ENCODE assay signal across 20 cellular contexts in the genomic region with DNA sequence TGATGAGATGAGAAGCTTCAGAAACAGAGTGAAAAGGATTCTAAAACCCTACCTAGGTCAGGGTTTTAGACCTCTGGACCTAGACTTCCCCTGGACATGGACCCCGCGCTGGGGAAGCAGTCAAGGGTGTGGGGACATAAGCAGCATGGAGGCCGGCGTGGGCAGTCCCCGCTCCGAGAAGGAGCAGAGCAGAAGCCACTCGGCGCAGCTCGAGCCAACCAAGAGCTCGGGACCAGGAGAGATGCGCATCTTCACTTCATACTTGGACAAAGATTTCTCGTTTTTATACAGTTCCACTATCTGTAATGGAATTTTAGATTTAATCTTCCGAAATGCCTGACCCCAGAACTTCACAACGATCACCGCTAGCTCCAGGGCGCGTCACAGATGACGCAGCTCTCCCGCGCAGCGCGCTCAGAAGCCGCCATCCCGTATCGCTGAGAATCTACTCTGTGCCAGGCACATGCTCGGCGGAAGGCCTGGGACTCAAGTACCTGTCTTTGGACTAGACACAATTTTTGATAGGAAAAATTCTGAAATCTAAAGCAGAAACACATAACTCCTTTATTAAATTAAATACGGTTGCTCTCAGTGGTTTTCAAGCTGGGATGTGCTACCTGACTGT.
"Had no signal": no experiment of that assay in that cellular context is flagged by ENCODE, and none has a peak within 500 bp of the region (broad histone marks: within the 10 kb centered on the region; RNA-seq: fewer than 3 reads in every experiment).

No MANE protein-coding gene starts in this region.

- H3K4me1 Mint-ChIP-seq: memory B cell; naive thymus-derived CD4-positive, alpha-beta T cell; stimulated activated effector memory CD8-positive, alpha-beta T cell treated with anti-CD3 and anti-CD28 coated beads, Interleukin-12 subunit alpha, Interleukin-12 subunit beta, amount 100 ng/mL, for 72 hours had no signal

- H3K36me3 Mint-ChIP-seq: stimulated activated effector memory CD8-positive, alpha-beta T cell treated with anti-CD3 and anti-CD28 coated beads, Interleukin-12 subunit alpha, Interleukin-12 subunit beta, amount 100 ng/mL, for 72 hours had no signal

- H3K9me3 Mint-ChIP-seq: memory B cell; naive thymus-derived CD4-positive, alpha-beta T cell; natural killer cell treated with Interleukin-12 subunit alpha and Interleukin-12 subunit beta and Interleukin-15 and Interleukin-18, amount 100 ng/mL, for 72 hours; stimulated activated effector memory CD8-positive, alpha-beta T cell treated with anti-CD3 and anti-CD28 coated beads, Interleukin-12 subunit alpha, Interleukin-12 subunit beta, amount 100 ng/mL, for 72 hours; stimulated activated naive CD8-positive, alpha-beta T cell treated with anti-CD3 and anti-CD28 coated beads, Interleukin-15, Interleukin-2, amounts not matched to agents 100 ng/mL and 50 ng/mL, for 24 hours had no signal

- H3K27me3 Mint-ChIP-seq: memory B cell; naive thymus-derived CD4-positive, alpha-beta T cell; natural killer cell treated with Interleukin-12 subunit alpha and Interleukin-12 subunit beta and Interleukin-15 and Interleukin-18, amount 100 ng/mL, for 72 hours; stimulated activated naive CD8-positive, alpha-beta T cell treated with anti-CD3 and anti-CD28 coated beads, Interleukin-15, Interleukin-2, amounts not matched to agents 100 ng/mL and 50 ng/mL, for 24 hours had no signal

- DNase-seq: head of caudate nucleus; hippocampal formation; kidney; left ventricle myocardium inferior; midbrain; naive thymus-derived CD4-positive, alpha-beta T cell; retina; stimulated activated CD4-positive, alpha-beta T cell treated with anti-CD3 and anti-CD28 coated beads, Interleukin-12 subunit alpha, Interleukin-12 subunit beta, amount 100 ng/mL, for 4 hours; stimulated activated CD4-positive, alpha-beta T cell treated with anti-CD3 and anti-CD28 coated beads, Interleukin-15, amount 100 ng/mL, for 24 hours; stimulated activated CD4-positive, alpha-beta T cell treated with anti-CD3 and anti-CD28 coated beads, Interleukin-2, amount 100 ng/mL, for 24 hours; stimulated activated CD4-positive, alpha-beta T cell treated with anti-CD3 and anti-CD28 coated beads, Interleukin-4, amount 100 ng/mL, for 1 hour; stimulated activated naive CD4-positive, alpha-beta T cell had no signal

- ATAC-seq: mucosa of descending colon; naive thymus-derived CD4-positive, alpha-beta T cell; natural killer cell treated with Interleukin-12 subunit alpha and Interleukin-12 subunit beta and Interleukin-15 and Interleukin-18, amount 100 ng/mL, for 72 hours; pancreas; right cardiac atrium; stimulated activated effector memory CD8-positive, alpha-beta T cell treated with anti-CD3 and anti-CD28 coated beads, Interleukin-12 subunit alpha, Interleukin-12 subunit beta, amount 100 ng/mL, for 72 hours had no signal

- H3K4me3 Mint-ChIP-seq: memory B cell; naive thymus-derived CD4-positive, alpha-beta T cell; natural killer cell treated with Interleukin-12 subunit alpha and Interleukin-12 subunit beta and Interleukin-15 and Interleukin-18, amount 100 ng/mL, for 72 hours; neural crest cell; stimulated activated effector memory CD8-positive, alpha-beta T cell treated with anti-CD3 and anti-CD28 coated beads, Interleukin-12 subunit alpha, Interleukin-12 subunit beta, amount 100 ng/mL, for 72 hours; stimulated activated naive CD8-positive, alpha-beta T cell treated with anti-CD3 and anti-CD28 coated beads, Interleukin-15, Interleukin-2, amounts not matched to agents 100 ng/mL and 50 ng/mL, for 24 hours had no signal

- H3K27ac Mint-ChIP-seq: memory B cell; naive thymus-derived CD4-positive, alpha-beta T cell; natural killer cell treated with Interleukin-12 subunit alpha and Interleukin-12 subunit beta and Interleukin-15 and Interleukin-18, amount 100 ng/mL, for 72 hours; stimulated activated effector memory CD8-positive, alpha-beta T cell treated with anti-CD3 and anti-CD28 coated beads, Interleukin-12 subunit alpha, Interleukin-12 subunit beta, amount 100 ng/mL, for 72 hours; stimulated activated naive CD8-positive, alpha-beta T cell treated with anti-CD3 and anti-CD28 coated beads, Interleukin-15, Interleukin-2, amounts not matched to agents 100 ng/mL and 50 ng/mL, for 24 hours had no signal
